In genomic region chrX:119817130-119817690, GRCh38 we compare ENCODE assay signal across 32 cellular contexts. TPM values are rescaled to one million over a fixed set of nuclear protein-coding genes. Genes with fewer than 3 reads are reported as not detected.
A peak's percentile ranks its signal among the peaks of the same experiment; 100 is the strongest.
DNase-seq lines count a peak whose midpoint lies in the region; ATAC-seq and TF ChIP-seq lines count a peak whose summit lies in the region.
"Had no signal": no experiment of that assay in that cellular context is flagged by ENCODE, and none has a peak within 500 bp of the region (broad histone marks: within the 10 kb centered on the region; RNA-seq: fewer than 3 reads in every experiment).

No MANE protein-coding gene starts in this region.

- CTCF ChIA-PET in IMR-90 (lab: Yijun Ruan, JAX) = no interaction called here

- no peak overlapping the region for H4K5ac ChIP-seq in IMR-90 (ENCODE audit: low read depth, low read length)

- H3K56ac ChIP-seq in IMR-90 (ENCODE audit: extremely low read depth, insufficient read depth, low read length) = no peak overlapping the region

- no peaks in the 10 kb centered on the region for H3K9me1 ChIP-seq in IMR-90 (ENCODE audit: insufficient read depth, low read length)

- peak; percentile 8 for DNase-seq in CD1c-positive myeloid dendritic cell (ENCODE audit: extremely low spot score)
- peak; percentile 6 for DNase-seq in IMR-90
- DNase-seq in fibroblast of gingiva (ENCODE audit: low read depth) = peak; percentile 92
- peak; percentile 85 for DNase-seq in retinal pigment epithelial cell (ENCODE audit: low read depth)
- no peak for DNase-seq in lower lobe of right lung
- DNase-seq in ascending aorta (ENCODE audit: low spot score in 2 of 2) = no peak
- DNase-seq: activated CD4-positive, alpha-beta T cell treated with anti-CD3 and anti-CD28 coated beads for 4 hours; activated gamma-delta T cell treated with Interleukin-2 at 50 U/mL for 16 hours; activated naive CD8-positive, alpha-beta T cell treated with anti-CD3 and anti-CD28 coated beads, Interleukin-2, amount 50 U/mL, for 24 hours; activated T-cell treated with anti-CD3 and anti-CD28 coated beads, Interleukin-2, amount 50 U/mL, for 4 hours; DMS53; mucosa of descending colon; natural killer cell; NCI-H1048; NCI-H2107; NCI-H345; NCI-H748 treated with DMSO at 0.1 percent for 48 hours; nucleus accumbens; SJCRH30; T1000; uterus had no signal

- TF ChIP-seq CTCF in IMR-90 (conservative IDR thresholded peaks at IDR 0.05; ENCODE audit: low read depth, low read length) (no peak), retinal pigment epithelial cell (conservative IDR thresholded peaks at IDR 0.05; ENCODE audit: low read depth, low read length) (no peak), lower lobe of right lung (IDR thresholded peaks at IDR 0.05) (no peak), ascending aorta (IDR thresholded peaks at IDR 0.05) (no peak)

- H3K27me3 ChIP-seq in IMR-90 (ENCODE audit: control insufficient read depth, insufficient read depth, low read length) = no peaks in the 10 kb centered on the region
- no peaks in the 10 kb centered on the region for H3K27me3 ChIP-seq in lower lobe of right lung (ENCODE audit: low read depth)
- H3K27me3 ChIP-seq in ascending aorta = no peaks in the 10 kb centered on the region
- H3K27me3 ChIP-seq: BLaER1, gastroesophageal sphincter, hepatocyte, SJCRH30, uterus had no signal

- in situ Hi-C loops in IMR-90 (cut with MboI; ENCODE audit: low sequenced_read_pairs) = no loop called here

- H2AFZ ChIP-seq in IMR-90 (replicated peaks; ENCODE audit: low read length, poor library complexity) = no peak overlapping the region
- H2AFZ ChIP-seq: hepatocyte had no signal

- H2BK20ac ChIP-seq in IMR-90 (ENCODE audit: low read depth, low read length) = no peak overlapping the region

- no peak overlapping the region for H2BK120ac ChIP-seq in IMR-90 (ENCODE audit: low read depth, low read length)

- H3K4me3 ChIP-seq in IMR-90 (ENCODE audit: insufficient read depth, low read depth, low read length) (no peak overlapping the region), retinal pigment epithelial cell (ENCODE audit: low read length) (no peak overlapping the region), lower lobe of right lung (no peak overlapping the region), ascending aorta (no peak overlapping the region)
- H3K4me3 ChIP-seq: BLaER1, gastroesophageal sphincter, hepatocyte, lung, mucosa of descending colon, SJCRH30, uterus had no signal

- TF ChIP-seq POLR2A in IMR-90 (IDR thresholded peaks at IDR 0.05; ENCODE audit: low read depth, low read length) = no peak

- no peak overlapping the region for H2BK15ac ChIP-seq in IMR-90 (ENCODE audit: low read depth, low read length)

- H3K4me1 ChIP-seq in IMR-90 (ENCODE audit: control insufficient read depth, insufficient read depth, low read length) (no peaks in the 10 kb centered on the region), lower lobe of right lung (no peaks in the 10 kb centered on the region), ascending aorta (no peaks in the 10 kb centered on the region)
- H3K4me1 ChIP-seq: gastroesophageal sphincter, SJCRH30, uterus had no signal

- intact Hi-C loops in IMR-90 (cut with micrococcal nuclease) (no loop called here), lower lobe of right lung (cut with DNase I) (no loop called here), ascending aorta (cut with DNase I) (no loop called here)

- no peak for ATAC-seq in IMR-90 (ENCODE audit: low read depth)
- ATAC-seq in lower lobe of right lung = no peak
- ATAC-seq in HG02981 (IDR thresholded peaks at IDR 0.05; ENCODE audit: unreplicated experiment) = no peak
- ATAC-seq in GM21619 (IDR thresholded peaks at IDR 0.05; ENCODE audit: unreplicated experiment) = no peak
- ATAC-seq: activated naive CD8-positive, alpha-beta T cell treated with anti-CD3 and anti-CD28 coated beads, Interleukin-2, amount 50 U/mL, for 24 hours; activated T-cell treated with anti-CD3 and anti-CD28 coated beads, Interleukin-2, amount 50 U/mL, for 4 hours; gastroesophageal sphincter; HCT116; mucosa of descending colon; natural killer cell had no signal

- H3K4ac ChIP-seq in IMR-90 (ENCODE audit: low read depth, low read length) = no peak overlapping the region

- no peak overlapping the region for H4K91ac ChIP-seq in IMR-90 (ENCODE audit: insufficient read depth, low read depth, low read length)

- no peak overlapping the region for H4K8ac ChIP-seq in IMR-90 (ENCODE audit: low read depth in 2 of 2, low read length in 2 of 2)

- H3K9ac ChIP-seq in IMR-90 (ENCODE audit: low read depth, low read length) = no peak overlapping the region
- H3K9ac ChIP-seq: BLaER1 had no signal

- H2AK9ac ChIP-seq in IMR-90 (replicated peaks; ENCODE audit: low read depth, low read length, poor library complexity) = no peak overlapping the region

- no TSS peak for BruUV-seq in IMR-90 (replicated peaks; lab: Mats Ljungman, UMichigan)

- H2BK5ac ChIP-seq in IMR-90 (ENCODE audit: low read depth, low read length, poor library complexity, severe bottlenecking) = no peak overlapping the region

- H3K36me3 ChIP-seq in IMR-90 (ENCODE audit: control insufficient read depth, insufficient read depth, low read length) (no peaks in the 10 kb centered on the region), lower lobe of right lung (no peaks in the 10 kb centered on the region), ascending aorta (no peaks in the 10 kb centered on the region)
- H3K36me3 ChIP-seq: BLaER1, gastroesophageal sphincter, SJCRH30, uterus had no signal

- H4K20me1 ChIP-seq in IMR-90 (ENCODE audit: insufficient read depth, low read length) = no peaks in the 10 kb centered on the region
- H4K20me1 ChIP-seq: BLaER1 had no signal

- no peak overlapping the region for H3K23ac ChIP-seq in IMR-90 (ENCODE audit: low read depth, low read length)

- no peak overlapping the region for H3K4me2 ChIP-seq in IMR-90 (ENCODE audit: low read depth, low read length)
- H3K4me2 ChIP-seq: BLaER1, hepatocyte had no signal

- no peaks in the 10 kb centered on the region for H3K79me1 ChIP-seq in IMR-90 (ENCODE audit: low read depth in 1 of 2, low read length in 2 of 2)

- dilution Hi-C loops in IMR-90 (cut with HindIII; ENCODE audit: low sequenced_read_pairs, unreplicated experiment) = no loop called here

- 83% methylated on average over 1 of the region's 6 CpGs; no CpG with 5 or more reads in 1 of the 2 experiments for WGBS in IMR-90 (ENCODE audit: extremely low coverage in 2 of 2, insufficient read length in 1 of 2), 2 experiments

- H3K27ac ChIP-seq in IMR-90 (ENCODE audit: insufficient read depth, low read length) = no peak overlapping the region
- H3K27ac ChIP-seq in lower lobe of right lung = no peak overlapping the region
- no peak overlapping the region for H3K27ac ChIP-seq in ascending aorta
- H3K27ac ChIP-seq: BLaER1, gastroesophageal sphincter, hepatocyte, SJCRH30, uterus, VCaP had no signal

- no peak overlapping the region for H3K14ac ChIP-seq in IMR-90 (replicated peaks; ENCODE audit: low read depth, low read length)

- TF ChIP-seq RAD21 in IMR-90 (IDR thresholded peaks at IDR 0.05; ENCODE audit: low read length) = no peak

- no peak overlapping the region for H2AK5ac ChIP-seq in IMR-90 (ENCODE audit: low read depth, low read length)

- H3K18ac ChIP-seq in IMR-90 (ENCODE audit: low read depth, low read length) = no peak overlapping the region

- POLR2A ChIA-PET in IMR-90 (lab: Charles Lee; ENCODE audit: unreplicated experiment) = no interaction called here

- H3K9me3 ChIP-seq in IMR-90 (ENCODE audit: control insufficient read depth, insufficient read depth, low read length) (no peaks in the 10 kb centered on the region), lower lobe of right lung (no peaks in the 10 kb centered on the region), ascending aorta (no peaks in the 10 kb centered on the region)
- H3K9me3 ChIP-seq: BLaER1, gastroesophageal sphincter, mucosa of descending colon, SJCRH30, uterus had no signal

TF ChIP-seq in IMR-90, 13 proteins besides CTCF, POLR2A, EP300 and RAD21:
- TF ChIP-seq NFE2L2 (IDR thresholded peaks at IDR 0.05; ENCODE audit: low read depth, low read length) = no peak

RNA-seq across cellular contexts. Expression of gene RPL39, which starts 25.8 kb away (rescaled TPM):
- total RNA-seq in IMR-90 (2012; rRNA removed) (681 and 716 TPM in 2 replicates), lower lobe of right lung (1,325 TPM), ascending aorta (2,929 TPM)
- 2,279 and 2,357 TPM in 2 replicates for polyA plus RNA-seq in IMR-90 (2012; rRNA removed)
- 400 and 448 TPM in 2 replicates for polyA plus RNA-seq in IMR-90 (2012; cell fraction: cytosol; rRNA removed)
- polyA plus RNA-seq in IMR-90 (2012; cell fraction: nucleus; rRNA removed; ENCODE audit: low replicate concordance) = 33.9 and 528 TPM in 2 replicates

RNA-seq across cellular contexts. Expression of gene UPF3B, which starts 35.6 kb away (rescaled TPM):
- total RNA-seq in IMR-90 (2012; rRNA removed) = 0.54 and 1.4 TPM in 2 replicates
- polyA plus RNA-seq in IMR-90 (2012; rRNA removed) = 6.0 and 6.4 TPM in 2 replicates
- 0.88 and 1.1 TPM in 2 replicates for polyA plus RNA-seq in IMR-90 (2012; cell fraction: cytosol; rRNA removed)
- 0.84 and 4.6 TPM in 2 replicates for polyA plus RNA-seq in IMR-90 (2012; cell fraction: nucleus; rRNA removed; ENCODE audit: low replicate concordance)
- 6.6 TPM for total RNA-seq in lower lobe of right lung
- total RNA-seq in ascending aorta = not detected

RNA-seq across cellular contexts. Expression of gene RNF113A, which starts 54.3 kb away (rescaled TPM):
- total RNA-seq in IMR-90 (2012; rRNA removed) = 16.5 and 20.6 TPM in 2 replicates
- 15.9 and 17.0 TPM in 2 replicates for polyA plus RNA-seq in IMR-90 (2012; rRNA removed)
- 10.5 and 11.2 TPM in 2 replicates for polyA plus RNA-seq in IMR-90 (2012; cell fraction: cytosol; rRNA removed)
- polyA plus RNA-seq in IMR-90 (2012; cell fraction: nucleus; rRNA removed; ENCODE audit: low replicate concordance) = 4.4 and 6.8 TPM in 2 replicates
- 13.5 TPM for total RNA-seq in lower lobe of right lung
- total RNA-seq in ascending aorta = 8.8 TPM

RNA-seq across cellular contexts. Expression of gene NDUFA1, which starts 54.4 kb away (rescaled TPM):
- total RNA-seq in IMR-90 (2012; rRNA removed) (12.5 and 47.5 TPM in 2 replicates), lower lobe of right lung (79.2 TPM), ascending aorta (24.5 TPM)
- polyA plus RNA-seq in IMR-90 (2012; rRNA removed) = 90.1 and 104 TPM in 2 replicates
- 9.7 and 28.6 TPM in 2 replicates for polyA plus RNA-seq in IMR-90 (2012; cell fraction: cytosol; rRNA removed)
- polyA plus RNA-seq in IMR-90 (2012; cell fraction: nucleus; rRNA removed; ENCODE audit: low replicate concordance) = 1.9 and 15.3 TPM in 2 replicates

RNA-seq across cellular contexts. Expression of gene SOWAHD, which starts 58.8 kb away (rescaled TPM):
- total RNA-seq in IMR-90 (2012; rRNA removed) (0.18 and 0.28 TPM in 2 replicates), lower lobe of right lung (9.6 TPM), ascending aorta (not detected)
- 0.13 and 0.17 TPM in 2 replicates for polyA plus RNA-seq in IMR-90 (2012; rRNA removed)
- polyA plus RNA-seq in IMR-90 (2012; cell fraction: cytosol; rRNA removed) = 0.14 and 0.43 TPM in 2 replicates
- polyA plus RNA-seq in IMR-90 (2012; cell fraction: nucleus; rRNA removed; ENCODE audit: low replicate concordance) = 0.16 and 0.28 TPM in 2 replicates
- total RNA-seq: G401, pulmonary artery endothelial cell, RPMI7951, SJCRH30 had no signal

Comparison
In these comparisons a context has a peak if more than half of its experiments do, and no peak if none do; other contexts are left out.
1. DNase-seq: peak in CD1c-positive myeloid dendritic cell (single experiment), IMR-90 (single experiment), fibroblast of gingiva (single experiment) and retinal pigment epithelial cell (single experiment); none in lower lobe of right lung (single experiment) and ascending aorta (0 of 2).